ENCODE assay signal across 1 cellular context in the genomic region with DNA sequence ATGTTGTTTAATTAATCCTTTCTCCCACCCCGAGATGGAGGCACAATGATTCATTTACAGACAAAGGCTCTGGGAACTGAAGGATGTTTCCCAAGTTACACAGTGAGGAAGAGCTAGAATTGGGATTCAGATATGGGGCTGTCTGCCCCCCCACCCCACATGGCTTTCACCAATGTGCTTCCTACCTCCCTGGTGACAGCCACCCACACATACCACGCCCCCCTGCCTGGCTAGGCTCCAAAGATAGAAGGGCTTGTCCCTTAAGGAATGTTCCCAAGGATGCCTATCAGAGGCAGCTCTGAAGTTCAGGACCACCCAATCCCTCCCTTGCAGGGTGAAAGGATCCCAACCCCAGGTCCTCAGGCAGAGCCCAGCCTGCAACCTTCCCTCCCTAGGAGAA.
TF ChIP-seq lines count a peak whose summit lies in the region.

No MANE protein-coding gene starts in this region.

TF ChIP-seq in GM23338, 12 proteins besides CTCF, POLR2A, EP300 and RAD21 (continued from another document):
- TF ChIP-seq, protein P1, sequence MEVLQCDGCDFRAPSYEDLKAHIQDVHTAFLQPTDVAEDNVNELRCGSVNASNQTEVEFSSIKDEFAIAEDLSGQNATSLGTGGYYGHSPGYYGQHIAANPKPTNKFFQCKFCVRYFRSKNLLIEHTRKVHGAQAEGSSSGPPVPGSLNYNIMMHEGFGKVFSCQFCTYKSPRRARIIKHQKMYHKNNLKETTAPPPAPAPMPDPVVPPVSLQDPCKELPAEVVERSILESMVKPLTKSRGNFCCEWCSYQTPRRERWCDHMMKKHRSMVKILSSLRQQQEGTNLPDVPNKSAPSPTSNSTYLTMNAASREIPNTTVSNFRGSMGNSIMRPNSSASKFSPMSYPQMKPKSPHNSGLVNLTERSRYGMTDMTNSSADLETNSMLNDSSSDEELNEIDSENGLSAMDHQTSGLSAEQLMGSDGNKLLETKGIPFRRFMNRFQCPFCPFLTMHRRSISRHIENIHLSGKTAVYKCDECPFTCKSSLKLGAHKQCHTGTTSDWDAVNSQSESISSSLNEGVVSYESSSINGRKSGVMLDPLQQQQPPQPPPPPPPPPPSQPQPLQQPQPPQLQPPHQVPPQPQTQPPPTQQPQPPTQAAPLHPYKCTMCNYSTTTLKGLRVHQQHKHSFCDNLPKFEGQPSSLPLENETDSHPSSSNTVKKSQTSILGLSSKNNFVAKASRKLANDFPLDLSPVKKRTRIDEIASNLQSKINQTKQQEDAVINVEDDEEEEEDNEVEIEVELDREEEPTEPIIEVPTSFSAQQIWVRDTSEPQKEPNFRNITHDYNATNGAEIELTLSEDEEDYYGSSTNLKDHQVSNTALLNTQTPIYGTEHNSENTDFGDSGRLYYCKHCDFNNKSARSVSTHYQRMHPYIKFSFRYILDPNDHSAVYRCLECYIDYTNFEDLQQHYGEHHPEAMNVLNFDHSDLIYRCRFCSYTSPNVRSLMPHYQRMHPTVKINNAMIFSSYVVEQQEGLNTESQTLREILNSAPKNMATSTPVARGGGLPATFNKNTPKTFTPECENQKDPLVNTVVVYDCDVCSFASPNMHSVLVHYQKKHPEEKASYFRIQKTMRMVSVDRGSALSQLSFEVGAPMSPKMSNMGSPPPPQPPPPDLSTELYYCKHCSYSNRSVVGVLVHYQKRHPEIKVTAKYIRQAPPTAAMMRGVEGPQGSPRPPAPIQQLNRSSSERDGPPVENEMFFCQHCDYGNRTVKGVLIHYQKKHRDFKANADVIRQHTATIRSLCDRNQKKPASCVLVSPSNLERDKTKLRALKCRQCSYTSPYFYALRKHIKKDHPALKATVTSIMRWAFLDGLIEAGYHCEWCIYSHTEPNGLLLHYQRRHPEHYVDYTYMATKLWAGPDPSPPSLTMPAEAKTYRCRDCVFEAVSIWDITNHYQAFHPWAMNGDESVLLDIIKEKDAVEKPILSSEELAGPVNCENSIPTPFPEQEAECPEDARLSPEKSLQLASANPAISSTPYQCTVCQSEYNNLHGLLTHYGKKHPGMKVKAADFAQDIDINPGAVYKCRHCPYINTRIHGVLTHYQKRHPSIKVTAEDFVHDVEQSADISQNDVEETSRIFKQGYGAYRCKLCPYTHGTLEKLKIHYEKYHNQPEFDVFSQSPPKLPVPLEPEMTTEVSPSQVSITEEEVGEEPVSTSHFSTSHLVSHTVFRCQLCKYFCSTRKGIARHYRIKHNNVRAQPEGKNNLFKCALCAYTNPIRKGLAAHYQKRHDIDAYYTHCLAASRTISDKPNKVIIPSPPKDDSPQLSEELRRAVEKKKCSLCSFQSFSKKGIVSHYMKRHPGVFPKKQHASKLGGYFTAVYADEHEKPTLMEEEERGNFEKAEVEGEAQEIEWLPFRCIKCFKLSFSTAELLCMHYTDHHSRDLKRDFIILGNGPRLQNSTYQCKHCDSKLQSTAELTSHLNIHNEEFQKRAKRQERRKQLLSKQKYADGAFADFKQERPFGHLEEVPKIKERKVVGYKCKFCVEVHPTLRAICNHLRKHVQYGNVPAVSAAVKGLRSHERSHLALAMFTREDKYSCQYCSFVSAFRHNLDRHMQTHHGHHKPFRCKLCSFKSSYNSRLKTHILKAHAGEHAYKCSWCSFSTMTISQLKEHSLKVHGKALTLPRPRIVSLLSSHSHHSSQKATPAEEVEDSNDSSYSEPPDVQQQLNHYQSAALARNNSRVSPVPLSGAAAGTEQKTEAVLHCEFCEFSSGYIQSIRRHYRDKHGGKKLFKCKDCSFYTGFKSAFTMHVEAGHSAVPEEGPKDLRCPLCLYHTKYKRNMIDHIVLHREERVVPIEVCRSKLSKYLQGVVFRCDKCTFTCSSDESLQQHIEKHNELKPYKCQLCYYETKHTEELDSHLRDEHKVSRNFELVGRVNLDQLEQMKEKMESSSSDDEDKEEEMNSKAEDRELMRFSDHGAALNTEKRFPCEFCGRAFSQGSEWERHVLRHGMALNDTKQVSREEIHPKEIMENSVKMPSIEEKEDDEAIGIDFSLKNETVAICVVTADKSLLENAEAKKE (CRISPR knock-in tag; IDR thresholded peaks at IDR 0.05): no peak
